1 cellular context compared by ENCODE assay signal in genomic region chr9:15430920-15431844, GRCh38.
TF ChIP-seq lines count a peak whose summit lies in the region.

No MANE protein-coding gene starts in this region.

TF ChIP-seq in SK-N-SH, 30 proteins besides CTCF, POLR2A, EP300 and RAD21 (continued from another document):
- TF ChIP-seq IRF3 (IDR thresholded peaks at IDR 0.05; ENCODE audit: low read depth, low read length) (no peak), EZH2phosphoT487 (IDR thresholded peaks at IDR 0.05; ENCODE audit: borderline replicate concordance, low read depth) (no peak), ZBTB33 (IDR thresholded peaks at IDR 0.05; ENCODE audit: borderline replicate concordance, low read depth) (no peak), GABPA (IDR thresholded peaks at IDR 0.05; ENCODE audit: low read depth) (no peak), FOXM1 (IDR thresholded peaks at IDR 0.05; ENCODE audit: low read depth) (no peak), TCF12 (IDR thresholded peaks at IDR 0.05) (no peak), NFIC (IDR thresholded peaks at IDR 0.05; ENCODE audit: borderline replicate concordance) (no peak), USF1 (IDR thresholded peaks at IDR 0.05; ENCODE audit: borderline replicate concordance, low read depth) (no peak)
